In genomic region chr2:152189622-152190495, GRCh38 we compare ENCODE assay signal across 9 cellular contexts. TPM values are rescaled to one million over a fixed set of nuclear protein-coding genes. Genes with fewer than 3 reads are reported as not detected.
DNase-seq lines count a peak whose midpoint lies in the region; ATAC-seq and TF ChIP-seq lines count a peak whose summit lies in the region.
"Had no signal": no experiment of that assay in that cellular context is flagged by ENCODE, and none has a peak within 500 bp of the region (broad histone marks: within the 10 kb centered on the region; RNA-seq: fewer than 3 reads in every experiment).

No MANE protein-coding gene starts in this region.

- in situ Hi-C loops in G401 (cut with HindIII; ENCODE audit: low sequenced_read_pairs) = no loop called here

- no peak overlapping the region for H4K8ac ChIP-seq in neuronal stem cell (ENCODE audit: low read depth, low read length)

- H3K9me3 ChIP-seq in fibroblast of lung (ENCODE audit: control insufficient read depth, insufficient read depth, low read depth, low read length) = no peaks in the 10 kb centered on the region
- no peaks in the 10 kb centered on the region for H3K9me3 ChIP-seq in neuronal stem cell (replicated peaks in 1 of 2; ENCODE audit: control insufficient read depth in 2 of 2, insufficient read depth in 1 of 2, low read depth in 1 of 2, low read length in 2 of 2)

- H3K4me3 ChIP-seq in fibroblast of lung (replicated peaks in 1 of 4; ENCODE audit: control extremely low read depth in 1 of 4, insufficient read depth in 1 of 4, low read depth in 3 of 4, low read length in 4 of 4) = no peak overlapping the region
- H3K4me3 ChIP-seq in neuronal stem cell (ENCODE audit: low read length in 2 of 2) = no peak overlapping the region

- H3K79me2 ChIP-seq in fibroblast of lung (ENCODE audit: control insufficient read depth, insufficient read depth, low read length) = no peaks in the 10 kb centered on the region

- no peaks in the 10 kb centered on the region for H3K36me3 ChIP-seq in fibroblast of lung (ENCODE audit: control insufficient read depth, insufficient read depth, low read length)
- H3K36me3 ChIP-seq in neuronal stem cell (replicated peaks in 1 of 2; ENCODE audit: control insufficient read depth in 2 of 2, insufficient read depth in 2 of 2, low read length in 2 of 2) = no peaks in the 10 kb centered on the region

- no peak overlapping the region for H3K14ac ChIP-seq in neuronal stem cell (ENCODE audit: low read length)

- H3K4me2 ChIP-seq in fibroblast of lung (ENCODE audit: extremely low read depth, insufficient read depth, low read length) (no peak overlapping the region), neuronal stem cell (ENCODE audit: insufficient read depth, low read length, poor library complexity, severe bottlenecking) (no peak overlapping the region)

- DNase-seq in G401 (ENCODE audit: low spot score) = peak; percentile 78
- DNase-seq in LoVo (ENCODE audit: low spot score) = peak; percentile 49
- DNase-seq in SKM-1 (lab: John Stamatoyannopoulos, UW; ENCODE audit: unreplicated experiment) = peak; percentile 57
- peak; percentile 59 to 86 for DNase-seq in fibroblast of lung (ENCODE audit: low read depth in 2 of 2)
- peak; percentile 36 for DNase-seq in neuronal stem cell (ENCODE audit: low spot score)
- DNase-seq in NK-92 treated with Interleukin-12 subunit alpha and Interleukin-12 subunit beta, amount 100 ng/mL, for 24 hours (lab: John Stamatoyannopoulos, UW) = no peak
- DNase-seq in activated effector memory CD4-positive, alpha-beta T cell treated with anti-CD3 and anti-CD28 coated beads, Interleukin-2, amount 50 U/mL, for 16 hours = no peak
- DNase-seq: activated T-cell treated with anti-CD3 and anti-CD28 coated beads, Interleukin-2, amount 50 U/mL, for 4 hours had no signal

- H3K4ac ChIP-seq in neuronal stem cell (ENCODE audit: low read length) = no peak overlapping the region

- H3K27me3 ChIP-seq in fibroblast of lung (ENCODE audit: control insufficient read depth, insufficient read depth, low read length) = no peaks in the 10 kb centered on the region
- no peaks in the 10 kb centered on the region for H3K27me3 ChIP-seq in neuronal stem cell (ENCODE audit: control insufficient read depth in 3 of 3, insufficient read depth in 3 of 3, low read depth in 1 of 3, low read length in 3 of 3)

- H4K20me1 ChIP-seq in fibroblast of lung (ENCODE audit: control insufficient read depth, extremely low read depth, insufficient read depth, low read length) = no peaks in the 10 kb centered on the region

- TF ChIP-seq CTCF in fibroblast of lung (conservative IDR thresholded peaks at IDR 0.05 in 1 of 2, IDR thresholded peaks at IDR 0.05 in 1 of 2; ENCODE audit: low read depth in 1 of 2, low read length in 2 of 2) = peak; percentile 84 to 96

- no peaks in the 10 kb centered on the region for H3K79me1 ChIP-seq in neuronal stem cell (ENCODE audit: low read depth, low read length)

- no peak overlapping the region for H3K18ac ChIP-seq in neuronal stem cell (ENCODE audit: low read length)

- H2AFZ ChIP-seq in fibroblast of lung (ENCODE audit: low read length) (no peak overlapping the region), neuronal stem cell (ENCODE audit: low read length) (no peak overlapping the region)

- H3K27ac ChIP-seq in fibroblast of lung (ENCODE audit: insufficient read depth, low read length) = no peak overlapping the region
- H3K27ac ChIP-seq in neuronal stem cell (replicated peaks; ENCODE audit: low read length) = no peak overlapping the region

- no peak overlapping the region for H2BK15ac ChIP-seq in neuronal stem cell (ENCODE audit: low read length)

- no peak overlapping the region for H4K91ac ChIP-seq in neuronal stem cell (ENCODE audit: low read depth, low read length, poor library complexity)

- no peak overlapping the region for H2BK12ac ChIP-seq in neuronal stem cell (ENCODE audit: low read length)

- no peak overlapping the region for H3K23ac ChIP-seq in neuronal stem cell (ENCODE audit: low read depth, low read length, poor library complexity)

- H2BK5ac ChIP-seq in neuronal stem cell (ENCODE audit: low read length) = no peak overlapping the region

- H3K9ac ChIP-seq in fibroblast of lung (ENCODE audit: insufficient read depth, low read length) = no peak overlapping the region
- H3K9ac ChIP-seq in neuronal stem cell (ENCODE audit: low read depth, low read length, poor library complexity) = no peak overlapping the region

- peak; percentile 61 for ATAC-seq in GM21447 (IDR thresholded peaks at IDR 0.05; ENCODE audit: unreplicated experiment)

- WGBS in neuronal stem cell (ENCODE audit: extremely low coverage in 2 of 2, insufficient read length in 2 of 2, insufficient replicate concordance in 1 of 2), 2 donors = no CpG with 5 or more reads among the region's 8 CpGs

- H2BK120ac ChIP-seq in neuronal stem cell (ENCODE audit: low read depth, low read length) = no peak overlapping the region

- H3K4me1 ChIP-seq in fibroblast of lung (ENCODE audit: control insufficient read depth, extremely low read depth, insufficient read depth, low read length) (no peaks in the 10 kb centered on the region), neuronal stem cell (ENCODE audit: control insufficient read depth in 2 of 2, insufficient read depth in 1 of 2, low read depth in 1 of 2, low read length in 2 of 2) (no peaks in the 10 kb centered on the region)

- no peak overlapping the region for H2AK5ac ChIP-seq in neuronal stem cell (ENCODE audit: low read depth, low read length)

RNA-seq across cellular contexts. Expression of gene STAM2, which starts 14.3 kb away (rescaled TPM):
- total RNA-seq in G401 (2014; rRNA removed; shearing (Covaris generic)) = 12.6 and 17.1 TPM in 2 replicates
- 38.0 and 43.3 TPM in 2 replicates for total RNA-seq in fibroblast of lung
- polyA plus RNA-seq in fibroblast of lung = 30.5 and 44.2 TPM in 2 replicates
- 16.4 and 23.8 TPM in 2 replicates for polyA plus RNA-seq in fibroblast of lung (2012)
- 12.5 and 14.6 TPM in 2 replicates for polyA minus RNA-seq in fibroblast of lung (ENCODE audit: low replicate concordance)
- 6.8 TPM for polyA plus RNA-seq in neuronal stem cell (2013, experiment 1 of 2)
- polyA plus RNA-seq in neuronal stem cell (2013, experiment 2 of 2) = 7.8 TPM

Comparison
In these comparisons a context has a peak if more than half of its experiments do, and no peak if none do; other contexts are left out.
1. DNase-seq: peak in G401 (single experiment), LoVo (single experiment), SKM-1 (single experiment), fibroblast of lung (2 of 2) and neuronal stem cell (single experiment); none in NK-92 treated with Interleukin-12 subunit alpha and Interleukin-12 subunit beta, amount 100 ng/mL, for 24 hours (single experiment) and activated effector memory CD4-positive, alpha-beta T cell treated with anti-CD3 and anti-CD28 coated beads, Interleukin-2, amount 50 U/mL, for 16 hours (single experiment).